ENCODE assay signal across 8 cellular contexts in the genomic region with DNA sequence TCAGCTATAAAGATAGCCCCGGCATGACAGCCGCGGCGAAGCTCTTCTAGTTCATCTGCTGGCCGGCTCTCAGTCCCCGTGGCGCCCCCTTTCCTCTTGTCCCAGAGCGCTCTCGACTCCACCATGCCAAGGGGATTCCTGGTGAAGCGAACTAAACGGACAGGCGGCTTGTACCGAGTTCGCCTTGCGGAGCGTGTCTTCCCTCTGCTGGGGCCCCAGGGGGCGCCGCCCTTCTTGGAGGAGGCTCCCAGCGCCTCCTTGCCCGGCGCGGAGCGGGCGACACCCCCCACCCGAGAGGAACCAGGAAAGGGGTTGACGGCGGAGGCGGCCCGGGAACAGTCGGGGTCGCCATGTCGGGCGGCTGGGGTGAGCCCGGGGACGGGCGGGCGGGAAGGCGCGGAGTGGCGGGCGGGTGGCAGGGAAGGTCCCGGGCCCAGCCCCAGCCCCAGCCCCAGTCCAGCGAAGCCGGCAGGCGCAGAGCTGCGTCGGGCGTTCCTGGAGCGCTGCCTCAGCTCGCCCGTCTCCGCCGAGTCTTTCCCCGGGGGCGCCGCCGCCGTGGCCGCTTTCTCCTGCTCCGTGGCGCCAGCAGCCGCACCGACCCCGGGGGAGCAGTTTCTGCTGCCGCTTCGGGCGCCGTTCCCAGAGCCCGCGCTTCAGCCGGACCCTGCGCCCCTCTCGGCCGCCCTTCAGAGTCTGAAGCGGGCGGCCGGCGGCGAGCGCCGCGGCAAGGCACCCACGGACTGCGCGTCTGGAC. TPM values are rescaled to one million over a fixed set of nuclear protein-coding genes. Genes with fewer than 3 reads are reported as not detected.
DNase-seq lines count a peak whose midpoint lies in the region; ATAC-seq and TF ChIP-seq lines count a peak whose summit lies in the region.

A gene with protein sequence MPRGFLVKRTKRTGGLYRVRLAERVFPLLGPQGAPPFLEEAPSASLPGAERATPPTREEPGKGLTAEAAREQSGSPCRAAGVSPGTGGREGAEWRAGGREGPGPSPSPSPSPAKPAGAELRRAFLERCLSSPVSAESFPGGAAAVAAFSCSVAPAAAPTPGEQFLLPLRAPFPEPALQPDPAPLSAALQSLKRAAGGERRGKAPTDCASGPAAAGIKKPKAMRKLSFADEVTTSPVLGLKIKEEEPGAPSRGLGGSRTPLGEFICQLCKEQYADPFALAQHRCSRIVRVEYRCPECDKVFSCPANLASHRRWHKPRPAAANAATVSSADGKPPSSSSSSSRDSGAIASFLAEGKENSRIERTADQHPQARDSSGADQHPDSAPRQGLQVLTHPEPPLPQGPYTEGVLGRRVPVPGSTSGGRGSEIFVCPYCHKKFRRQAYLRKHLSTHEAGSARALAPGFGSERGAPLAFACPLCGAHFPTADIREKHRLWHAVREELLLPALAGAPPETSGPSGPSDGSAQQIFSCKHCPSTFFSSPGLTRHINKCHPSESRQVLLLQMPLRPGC (plus strand): TSS at position 35 of the 754 bp plus-strand sequence. CDS start 89 bp downstream, at position 124.

- ATAC-seq in HG02852 (IDR thresholded peaks at IDR 0.05; ENCODE audit: unreplicated experiment) (peak; percentile 14), Panc1 (peak; percentile 62), GM18519 (IDR thresholded peaks at IDR 0.05; ENCODE audit: low FRiP score, unreplicated experiment) (no peak)

- H3K27me3 ChIP-seq in Panc1 (ENCODE audit: control insufficient read depth, insufficient read depth, low read length): peaks cover 18% of the 10 kb centered on the region
- H3K27me3 ChIP-seq in mesendoderm (ENCODE audit: insufficient read depth, low read length, poor library complexity): peaks cover 33% of the 10 kb centered on the region

- peak; percentile 13; the same call in 1 of the 2 replicates for TF ChIP-seq CTCF in Panc1 (IDR thresholded peaks at IDR 0.05)
- no peak for TF ChIP-seq CTCF in coronary artery (IDR thresholded peaks at IDR 0.05)

- H3K4me1 ChIP-seq in Panc1 (ENCODE audit: control insufficient read depth, insufficient read depth, low read length) (no peaks in the 10 kb centered on the region), mesendoderm (ENCODE audit: control insufficient read depth, low read depth, low read length) (no peaks in the 10 kb centered on the region), urinary bladder (ENCODE audit: insufficient read depth) (peaks cover 6% of the 10 kb centered on the region)

- H3K56ac ChIP-seq in mesendoderm (ENCODE audit: low read length): peak within 1 kb of the TSS; percentile 65

- BruUV-seq in Panc1 (replicated peaks; lab: Mats Ljungman, UMichigan): no TSS peak

- no peak within 1 kb of the TSS for H4K8ac ChIP-seq in mesendoderm (ENCODE audit: low read depth, low read length)

- H3K36me3 ChIP-seq in Panc1 (ENCODE audit: control insufficient read depth, insufficient read depth, low read length) (no peaks in the 10 kb centered on the region), mesendoderm (ENCODE audit: control insufficient read depth, insufficient read depth, low read length) (no peaks in the 10 kb centered on the region), urinary bladder (ENCODE audit: insufficient read depth) (no peaks in the 10 kb centered on the region)

- H3K18ac ChIP-seq in mesendoderm (ENCODE audit: low read length): no peak within 1 kb of the TSS

- WGBS in mesendoderm (ENCODE audit: extremely low coverage, insufficient coverage, low lambda C conversion rate): no CpG with 5 or more reads among the region's 85 CpGs
- 2% methylated on average over 85 of the region's 85 CpGs for WGBS in urinary bladder

- H3K79me1 ChIP-seq in mesendoderm (ENCODE audit: low read length): no peaks in the 10 kb centered on the region

- no peak within 1 kb of the TSS for H2BK5ac ChIP-seq in mesendoderm (ENCODE audit: low read length)

- H3K79me2 ChIP-seq in mesendoderm (ENCODE audit: control insufficient read depth, insufficient read depth, low read length): no peaks in the 10 kb centered on the region

- H3K4me2 ChIP-seq in mesendoderm (ENCODE audit: low read length): peak within 1 kb of the TSS; percentile 89

- H2AK5ac ChIP-seq in mesendoderm (ENCODE audit: low read length): no peak within 1 kb of the TSS

- H3K9ac ChIP-seq in mesendoderm (ENCODE audit: low read length): peak within 1 kb of the TSS; percentile 55

- H2BK120ac ChIP-seq in mesendoderm (ENCODE audit: low read depth, low read length): no peak within 1 kb of the TSS

- H2BK15ac ChIP-seq in mesendoderm (replicated peaks; ENCODE audit: low read depth): no peak within 1 kb of the TSS

- H3K9me3 ChIP-seq in Panc1 (ENCODE audit: control insufficient read depth, insufficient read depth, low read depth, low read length): no peaks in the 10 kb centered on the region

- in situ Hi-C loops in Panc1 (cut with HindIII; ENCODE audit: low pct_unique_long_range_greater_than_20kb, low sequenced_read_pairs): no loop called here

- intact Hi-C loops in Panc1 (cut with micrococcal nuclease; ENCODE audit: unreplicated experiment): no loop called here

- peak; percentile 55 for DNase-seq in NCI-H82 (lab: John Stamatoyannopoulos, UW)
- DNase-seq in NCI-H82 treated with DMSO at 0.1 percent for 48 hours (lab: John Stamatoyannopoulos, UW; ENCODE audit: unreplicated experiment): no peak
- no peak for DNase-seq in Panc1 (ENCODE audit: low read depth, low spot score)
- no peak for DNase-seq in coronary artery (ENCODE audit: low spot score)
- DNase-seq in mesendoderm: peak; percentile 2

- POLR2A ChIA-PET in Panc1 (lab: Charles Lee): no interaction called here

- no peak within 1 kb of the TSS for H3K4ac ChIP-seq in mesendoderm (ENCODE audit: low read depth, low read length)

- peak within 1 kb of the TSS; percentile 18 for H3K23ac ChIP-seq in mesendoderm (ENCODE audit: low read length)

- no peak within 1 kb of the TSS for H3K27ac ChIP-seq in Panc1 (ENCODE audit: low read length)
- H3K27ac ChIP-seq in coronary artery: no peak within 1 kb of the TSS
- H3K27ac ChIP-seq in mesendoderm (ENCODE audit: low read depth, low read length): no peak within 1 kb of the TSS
- no peak within 1 kb of the TSS for H3K27ac ChIP-seq in urinary bladder (ENCODE audit: low read depth)

- H3K4me3 ChIP-seq in Panc1 (ENCODE audit: low read depth in 2 of 2, low read length in 2 of 2) (peak within 1 kb of the TSS; percentile 61 to 67), coronary artery (peak within 1 kb of the TSS; percentile 73), mesendoderm (ENCODE audit: low read length) (peak within 1 kb of the TSS; percentile 42), urinary bladder (ENCODE audit: low read depth, low read length) (peak within 1 kb of the TSS; percentile 41)

- CTCF ChIA-PET in Panc1 (lab: Charles Lee): interaction anchor here (0.7 kb wide), 1 partner anchor 350 kb away, joined by 8 read pairs; no protein-coding TSS in a partner anchor

- no peak within 1 kb of the TSS for H4K5ac ChIP-seq in mesendoderm (ENCODE audit: low read length)

RNA-seq across cellular contexts. Expression of the gene that starts here (rescaled TPM):
- total RNA-seq in Panc1 (2021; ENCODE audit: unreplicated experiment) (not detected), urinary bladder (0.11 TPM)
- not detected for polyA plus RNA-seq in Panc1 (2012; ENCODE audit: insufficient read length)
- polyA plus RNA-seq in mesendoderm (2013, experiment 1 of 2): 0.01 TPM
- polyA plus RNA-seq in mesendoderm (2013, experiment 2 of 2): not detected
- polyA plus RNA-seq in urinary bladder: not detected

Comparison
In these comparisons a context has a peak if more than half of its experiments do, and no peak if none do; other contexts are left out.
1. DNase-seq: peak in NCI-H82 (single experiment) and mesendoderm (single experiment); none in NCI-H82 treated with DMSO at 0.1 percent for 48 hours (single experiment), Panc1 (single experiment) and coronary artery (single experiment).
2. Peak in ATAC-seq and H3K4me3 ChIP-seq in Panc1; RNA of the gene not detected or under 1 TPM.
3. Peak in every context shown above with its lines, with median percentiles within 50 percentile points of each other: H3K4me3 ChIP-seq.